9 cellular contexts compared by ENCODE assay signal in genomic region chr1:8040586-8040985, GRCh38. TPM values are rescaled to one million over a fixed set of nuclear protein-coding genes. Genes with fewer than 3 reads are reported as not detected.
A peak's percentile ranks its signal among the peaks of the same experiment; 100 is the strongest.
DNase-seq lines count a peak whose midpoint lies in the region; ATAC-seq and TF ChIP-seq lines count a peak whose summit lies in the region.
"Had no signal": no experiment of that assay in that cellular context is flagged by ENCODE, and none has a peak within 500 bp of the region (broad histone marks: within the 10 kb centered on the region; RNA-seq: fewer than 3 reads in every experiment).

No MANE protein-coding gene starts in this region.

- no peak overlapping the region for H3K27ac Mint-ChIP-seq in activated T-helper 17 cell treated with anti-CD3 and anti-CD28 coated beads, Interleukin-2, amount 50 U/mL, for 72 hours

- H3K4me3 Mint-ChIP-seq in activated T-helper 17 cell treated with anti-CD3 and anti-CD28 coated beads, Interleukin-2, amount 50 U/mL, for 72 hours: no peak overlapping the region

- no peaks in the 10 kb centered on the region for H3K9me3 Mint-ChIP-seq in activated T-helper 17 cell treated with anti-CD3 and anti-CD28 coated beads, Interleukin-2, amount 50 U/mL, for 72 hours

- H3K4me3 ChIP-seq in sigmoid colon: no peak overlapping the region

- no peak for ATAC-seq in HG03097 (IDR thresholded peaks at IDR 0.05; ENCODE audit: low FRiP score, unreplicated experiment)
- ATAC-seq in HG03521 (IDR thresholded peaks at IDR 0.05; ENCODE audit: unreplicated experiment): no peak
- ATAC-seq in activated T-helper 17 cell treated with anti-CD3 and anti-CD28 coated beads, Interleukin-2, amount 50 U/mL, for 72 hours (replicated peaks): no peak

- TF ChIP-seq POLR2A in sigmoid colon (IDR thresholded peaks at IDR 0.05): no peak

- peak overlapping the region; percentile 71 to 81 (median 74) for H3K27ac ChIP-seq in sigmoid colon

- no peaks in the 10 kb centered on the region for H3K36me3 Mint-ChIP-seq in activated T-helper 17 cell treated with anti-CD3 and anti-CD28 coated beads, Interleukin-2, amount 50 U/mL, for 72 hours (ENCODE audit: low read depth)

- WGBS in sigmoid colon, 2 donors: 32 to 69% methylated on average over 1 of the region's 1 CpG

- no peaks in the 10 kb centered on the region for H3K9me3 ChIP-seq in sigmoid colon

- peak in 1 of 4 donors; percentile 9 for TF ChIP-seq EP300 in sigmoid colon (IDR thresholded peaks at IDR 0.05)

- no peaks in the 10 kb centered on the region for H3K4me1 Mint-ChIP-seq in activated T-helper 17 cell treated with anti-CD3 and anti-CD28 coated beads, Interleukin-2, amount 50 U/mL, for 72 hours

- DNase-seq in GM03348 (ENCODE audit: low spot score) (peak; percentile 83), RKO (ENCODE audit: low spot score) (peak; percentile 93), fibroblast of the conjunctiva (ENCODE audit: low read depth) (peak; percentile 97), sigmoid colon (peak; percentile 92), NCI-H1436 (lab: John Stamatoyannopoulos, UW) (no peak)
- DNase-seq: effector memory CD4-positive, alpha-beta T cell had no signal

- TF ChIP-seq CTCF in sigmoid colon (IDR thresholded peaks at IDR 0.05): no peak

- intact Hi-C loops in sigmoid colon (cut with DNase I): loop anchor here (5.0 kb wide), 2 partner anchors 82 to 162 kb away; no protein-coding TSS in a partner anchor

- peaks cover 3% of the 10 kb centered on the region for H3K27me3 Mint-ChIP-seq in activated T-helper 17 cell treated with anti-CD3 and anti-CD28 coated beads, Interleukin-2, amount 50 U/mL, for 72 hours

- H3K36me3 ChIP-seq in sigmoid colon: no peaks in the 10 kb centered on the region

- H3K4me1 ChIP-seq in sigmoid colon: peaks cover 0 to 3% (median 0%) of the 10 kb centered on the region in 4 donors

- no peaks in the 10 kb centered on the region for H3K27me3 ChIP-seq in sigmoid colon

RNA-seq across cellular contexts. Expression of gene ERRFI1, which starts 14.5 kb away (rescaled TPM):
- 100 to 1,000 TPM in 2 of 4 donors, 10 to 100 TPM in 2; 81.1 to 131 (median 101) TPM for total RNA-seq in sigmoid colon
- 10 to 100 TPM; 28.4 to 45.3 (median 28.8) TPM for polyA plus RNA-seq in sigmoid colon
- total RNA-seq in activated T-helper 17 cell treated with anti-CD3 and anti-CD28 coated beads, Interleukin-2, amount 50 U/mL, for 72 hours: 1 to 10 TPM; 1.8 to 3.1 TPM

Comparison
In these comparisons a context has a peak if more than half of its experiments do, and no peak if none do; other contexts are left out.
1. RNA of gene ERRFI1, which starts 14.5 kb away (total RNA-seq): 81.1 to 131 TPM in sigmoid colon; 1.8 to 3.1 TPM in activated T-helper 17 cell treated with anti-CD3 and anti-CD28 coated beads, Interleukin-2, amount 50 U/mL, for 72 hours; every median in the first group is over 10 times any median in the second.